8 cellular contexts compared by ENCODE assay signal in genomic region chr7:44846390-44846789, GRCh38. TPM values are rescaled to one million over a fixed set of nuclear protein-coding genes. Genes with fewer than 3 reads are reported as not detected.
DNase-seq lines count a peak whose midpoint lies in the region; ATAC-seq and TF ChIP-seq lines count a peak whose summit lies in the region.
"Not testable (repeated sequence)": the region's sequence is repeated elsewhere in the genome, so short reads cannot be mapped to it uniquely, and the experiment has no call there.

No MANE protein-coding gene starts in this region.

- not testable (repeated sequence) for H3K27me3 Mint-ChIP-seq in dendritic cell treated with granulocyte-macrophage colony-stimulating factor and Interleukin-4, amounts not matched to agents 40 ng/mL and 50 ng/mL, for 4 days; nephron (ENCODE audit: low read depth); stimulated activated naive B cell treated with anti-CD40 and anti-IgM and Interleukin-4, amounts not matched to agents 10 μg/mL and 1 μg/mL and 100 μg/mL, for 72 hours

- TF ChIP-seq CTCF in SU-DHL-6 (IDR thresholded peaks at IDR 0.05; ENCODE audit: insufficient read depth, low read length, poor library complexity, severe bottlenecking); hepatocyte (IDR thresholded peaks at IDR 0.05; ENCODE audit: poor library complexity); nephron (IDR thresholded peaks at IDR 0.05; ENCODE audit: unreplicated experiment in 3 of 3): not testable (repeated sequence)

- peak overlapping the region; percentile 72 for H3K4me2 ChIP-seq in BLaER1
- peak overlapping the region; percentile 93 for H3K4me2 ChIP-seq in SU-DHL-6 (ENCODE audit: low read depth, low read length, poor library complexity, severe bottlenecking)
- peak overlapping the region; percentile 84 for H3K4me2 ChIP-seq in hepatocyte

- H3K4me3 ChIP-seq in BLaER1 (peak overlapping the region; percentile 81), HUES6 (ENCODE audit: low read depth, low read length) (peak overlapping the region; percentile 98), SU-DHL-6 (ENCODE audit: insufficient read depth, low read length, poor library complexity, severe bottlenecking) (peak overlapping the region; percentile 98), hepatocyte (peak overlapping the region; percentile 58)

- 88% methylated on average over 10 of the region's 11 CpGs for WGBS in hepatocyte (ENCODE audit: low lambda C conversion rate, missing lambda C conversion rate)

- H3F3A ChIP-seq in SU-DHL-6 (ENCODE audit: insufficient read depth) = peaks cover 43% of the 10 kb centered on the region

- peak; percentile 26 for DNase-seq in activated gamma-delta T cell treated with Interleukin-2 at 50 U/mL for 16 hours
- DNase-seq in hepatocyte (ENCODE audit: low spot score); stimulated activated naive B cell treated with anti-CD40 and anti-IgM and Interleukin-4, amounts not matched to agents 10 μg/mL and 1 μg/mL and 100 μg/mL, for 72 hours: not testable (repeated sequence)

- peak overlapping the region; percentile 93 for H3K27ac Mint-ChIP-seq in dendritic cell treated with granulocyte-macrophage colony-stimulating factor and Interleukin-4, amounts not matched to agents 40 ng/mL and 50 ng/mL, for 4 days
- H3K27ac Mint-ChIP-seq in nephron = peak overlapping the region; percentile 85 to 99 (median 98)
- peak overlapping the region; percentile 87 for H3K27ac Mint-ChIP-seq in stimulated activated naive B cell treated with anti-CD40 and anti-IgM and Interleukin-4, amounts not matched to agents 10 μg/mL and 1 μg/mL and 100 μg/mL, for 72 hours

- ATAC-seq in stimulated activated naive B cell treated with anti-CD40 and anti-IgM and Interleukin-4, amounts not matched to agents 10 μg/mL and 1 μg/mL and 100 μg/mL, for 72 hours (replicated peaks) = not testable (repeated sequence)

- intact Hi-C loops in dendritic cell treated with granulocyte-macrophage colony-stimulating factor and Interleukin-4, amounts not matched to agents 40 ng/mL and 50 ng/mL, for 4 days (cut with micrococcal nuclease) = loop anchor here (2.0 to 10.0 kb wide), 3 partner anchors 102 to 354 kb away; partner anchors contain the start of genes NUDCD3, TMED4 and ZMIZ2

- H3K4me3 Mint-ChIP-seq in dendritic cell treated with granulocyte-macrophage colony-stimulating factor and Interleukin-4, amounts not matched to agents 40 ng/mL and 50 ng/mL, for 4 days = peak overlapping the region; percentile 69
- peak overlapping the region; percentile 94 to 98 (median 97) for H3K4me3 Mint-ChIP-seq in nephron
- peak overlapping the region; percentile 90 to 94 for H3K4me3 Mint-ChIP-seq in stimulated activated naive B cell treated with anti-CD40 and anti-IgM and Interleukin-4, amounts not matched to agents 10 μg/mL and 1 μg/mL and 100 μg/mL, for 72 hours

- H3K4me1 ChIP-seq in BLaER1 = peaks cover 33% of the 10 kb centered on the region
- H3K4me1 ChIP-seq in HUES6 (ENCODE audit: control insufficient read depth, insufficient read depth, low read length); hepatocyte (ENCODE audit: insufficient read depth): not testable (repeated sequence)

- peaks cover 63% of the 10 kb centered on the region for H4K20me1 ChIP-seq in BLaER1
- peaks cover 37% of the 10 kb centered on the region for H4K20me1 ChIP-seq in SU-DHL-6 (ENCODE audit: low read depth, low read length)
- peaks cover 37% of the 10 kb centered on the region for H4K20me1 ChIP-seq in hepatocyte (ENCODE audit: insufficient read depth, poor library complexity, severe bottlenecking)

- not testable (repeated sequence) for H3K9me3 ChIP-seq in BLaER1; HUES6 (ENCODE audit: control insufficient read depth, insufficient read depth, low read depth, low read length); SU-DHL-6 (ENCODE audit: insufficient read depth, low read length); hepatocyte (ENCODE audit: low read depth)

- H3K9ac ChIP-seq in BLaER1 (peak overlapping the region; percentile 97), HUES6 (ENCODE audit: low read length) (peak overlapping the region; percentile 90), SU-DHL-6 (ENCODE audit: low read length) (peak overlapping the region; percentile 87)

- H3K9me2 ChIP-seq in SU-DHL-6 (replicated peaks; ENCODE audit: insufficient read depth, low read length); hepatocyte (replicated peaks; ENCODE audit: insufficient read depth): not testable (repeated sequence)

- not testable (repeated sequence) for H3K27me3 ChIP-seq in BLaER1; HUES6 (ENCODE audit: control insufficient read depth, insufficient read depth, low read length); SU-DHL-6 (ENCODE audit: low read length); hepatocyte

- H3K79me2 ChIP-seq in SU-DHL-6 (ENCODE audit: insufficient read depth, low read length) (peaks cover 66% of the 10 kb centered on the region), hepatocyte (peaks cover 57% of the 10 kb centered on the region)

- H3K4me1 Mint-ChIP-seq in dendritic cell treated with granulocyte-macrophage colony-stimulating factor and Interleukin-4, amounts not matched to agents 40 ng/mL and 50 ng/mL, for 4 days (ENCODE audit: low read depth) = peaks cover 52% of the 10 kb centered on the region
- peaks cover 24% of the 10 kb centered on the region for H3K4me1 Mint-ChIP-seq in nephron
- peaks cover 21 to 50% of the 10 kb centered on the region in 2 donors for H3K4me1 Mint-ChIP-seq in stimulated activated naive B cell treated with anti-CD40 and anti-IgM and Interleukin-4, amounts not matched to agents 10 μg/mL and 1 μg/mL and 100 μg/mL, for 72 hours

- not testable (repeated sequence) for H2AFZ ChIP-seq in SU-DHL-6 (ENCODE audit: low read depth, low read length, severe bottlenecking); hepatocyte

- H3K9me3 Mint-ChIP-seq in dendritic cell treated with granulocyte-macrophage colony-stimulating factor and Interleukin-4, amounts not matched to agents 40 ng/mL and 50 ng/mL, for 4 days; nephron; stimulated activated naive B cell treated with anti-CD40 and anti-IgM and Interleukin-4, amounts not matched to agents 10 μg/mL and 1 μg/mL and 100 μg/mL, for 72 hours: not testable (repeated sequence)

- H3K27ac ChIP-seq in BLaER1 (peak overlapping the region; percentile 97), SU-DHL-6 (ENCODE audit: low read depth, low read length) (peak overlapping the region; percentile 93), hepatocyte (peak overlapping the region; percentile 89)
- not testable (repeated sequence) for H3K27ac ChIP-seq in HUES6 (ENCODE audit: low read depth, low read length)

- H3K36me3 Mint-ChIP-seq in dendritic cell treated with granulocyte-macrophage colony-stimulating factor and Interleukin-4, amounts not matched to agents 40 ng/mL and 50 ng/mL, for 4 days (ENCODE audit: low read depth) = peaks cover 12% of the 10 kb centered on the region
- H3K36me3 Mint-ChIP-seq in nephron (ENCODE audit: low read depth) = peaks cover 14% of the 10 kb centered on the region
- peaks cover 10 to 11% of the 10 kb centered on the region in 2 donors for H3K36me3 Mint-ChIP-seq in stimulated activated naive B cell treated with anti-CD40 and anti-IgM and Interleukin-4, amounts not matched to agents 10 μg/mL and 1 μg/mL and 100 μg/mL, for 72 hours

- peaks cover 27% of the 10 kb centered on the region for H3K36me3 ChIP-seq in BLaER1
- H3K36me3 ChIP-seq in HUES6 (ENCODE audit: control insufficient read depth, insufficient read depth, low read length) = peaks cover 14% of the 10 kb centered on the region
- not testable (repeated sequence) for H3K36me3 ChIP-seq in SU-DHL-6 (ENCODE audit: low read length); hepatocyte (replicated peaks; ENCODE audit: insufficient read depth, low read depth)

RNA-seq across cellular contexts. Expression of gene H2AZ2, which starts 1.5 kb away (rescaled TPM):
- 176 and 178 TPM in 2 replicates for total RNA-seq in hepatocyte
- polyA plus RNA-seq in hepatocyte = 132 and 138 TPM in 2 replicates

RNA-seq across cellular contexts. Expression of gene PURB, which starts 38.9 kb away (rescaled TPM):
- 21.4 and 25.5 TPM in 2 replicates for total RNA-seq in hepatocyte
- polyA plus RNA-seq in hepatocyte = 3.2 and 3.5 TPM in 2 replicates

RNA-seq across cellular contexts. Expression of gene PPIA, which starts 49.9 kb away (rescaled TPM):
- total RNA-seq in hepatocyte = 2,189 and 2,465 TPM in 2 replicates
- 2,123 and 2,231 TPM in 2 replicates for polyA plus RNA-seq in hepatocyte
